ENCODE assay signal across 1 cellular context in genomic region chr3:170869645-170870593, GRCh38.
A peak's percentile ranks its signal among the peaks of the same experiment; 100 is the strongest.
TF ChIP-seq lines count a peak whose summit lies in the region.

Gene RPL22L1, minus strand, starts transcription at chr3:170870195. Its CDS starts 28 bp downstream, at chr3:170870167.

TF ChIP-seq in K562, 482 proteins besides CTCF, POLR2A, EP300 and RAD21 (continued from another document and continues in another):
- TF ChIP-seq USF1 (CRISPR knock-in tag; IDR thresholded peaks at IDR 0.05) (peak; percentile 88), ARID1B (IDR thresholded peaks at IDR 0.05) (peak; percentile 37; the same call in 1 of the 2 replicates), ZBTB1 (CRISPR knock-in tag; IDR thresholded peaks at IDR 0.05; ENCODE audit: borderline replicate concordance, low read depth) (no peak), THRB (CRISPR knock-in tag; conservative IDR thresholded peaks at IDR 0.05) (peak; percentile 73), IFI16 (CRISPR knock-in tag; IDR thresholded peaks at IDR 0.05) (no peak), TRIM25 (IDR thresholded peaks at IDR 0.05; ENCODE audit: borderline replicate concordance) (peak; percentile 80; the same call in 1 of the 2 replicates), CTBP1 (IDR thresholded peaks at IDR 0.05; ENCODE audit: borderline replicate concordance) (peak; percentile 88), KDM5B (IDR thresholded peaks at IDR 0.05; ENCODE audit: insufficient replicate concordance, low read depth, low read length) (peak; percentile 99), POLR2AphosphoS5 (IDR thresholded peaks at IDR 0.05; ENCODE audit: control insufficient read depth, insufficient read depth, low read depth, low read length) (peak; percentile 97), ETV5 (CRISPR knock-in tag; IDR thresholded peaks at IDR 0.05; ENCODE audit: low read depth) (peak; percentile 56; the same call in 1 of the 2 replicates), ZNF217 (CRISPR knock-in tag; IDR thresholded peaks at IDR 0.05) (no peak), ZNF696 (CRISPR knock-in tag; conservative IDR thresholded peaks at IDR 0.05) (no peak), ZEB2 (IDR thresholded peaks at IDR 0.05) (0 out of 2 replicates have a peak, but pooled peaks have one; percentile 26), RBBP5 (IDR thresholded peaks at IDR 0.05; ENCODE audit: borderline replicate concordance, insufficient read depth, low read length, poor library complexity, severe bottlenecking) (peak; percentile 84), MBD1 (CRISPR knock-in tag; IDR thresholded peaks at IDR 0.05) (no peak), ZNF407 (IDR thresholded peaks at IDR 0.05; ENCODE audit: low read depth) (no peak), ZFP36 (IDR thresholded peaks at IDR 0.05; ENCODE audit: low read depth, low read length, partially characterized antibody) (peak; percentile 8), ID3 (CRISPR knock-in tag; IDR thresholded peaks at IDR 0.05) (no peak), ID3 (tag; IDR thresholded peaks at IDR 0.05) (peak; percentile 45; the same call in 1 of the 2 replicates), E2F1 (CRISPR knock-in tag; IDR thresholded peaks at IDR 0.05) (peak; percentile 95), BCL6 (CRISPR knock-in tag; IDR thresholded peaks at IDR 0.05) (no peak), CCAR2 (IDR thresholded peaks at IDR 0.05; ENCODE audit: low read depth, low read length) (no peak), ZNF57 (CRISPR knock-in tag; IDR thresholded peaks at IDR 0.05) (no peak), IRF2 (CRISPR knock-in tag; IDR thresholded peaks at IDR 0.05) (no peak), TAL1 (IDR thresholded peaks at IDR 0.05) (no peak), BHLHE40 (IDR thresholded peaks at IDR 0.05; ENCODE audit: low read length) (peak; percentile 74), PHTF2 (CRISPR knock-in tag; IDR thresholded peaks at IDR 0.05) (0 out of 2 replicates have a peak, but pooled peaks have one; percentile 55), ELK3 (CRISPR knock-in tag; IDR thresholded peaks at IDR 0.05) (0 out of 2 replicates have a peak, but pooled peaks have one; percentile 8), TCF7L2 (IDR thresholded peaks at IDR 0.05; ENCODE audit: low read depth, low read length) (no peak), E2F8 (IDR thresholded peaks at IDR 0.05; ENCODE audit: low read depth, partially characterized antibody) (peak; percentile 41), SUPT5H (IDR thresholded peaks at IDR 0.05) (peak; percentile 99), FOXJ2 (tag; IDR thresholded peaks at IDR 0.05) (peak; percentile 27; the same call in 1 of the 2 replicates), PTRF (tag; IDR thresholded peaks at IDR 0.05) (no peak), ZNF224 (CRISPR knock-in tag; IDR thresholded peaks at IDR 0.05) (0 out of 2 replicates have a peak, but pooled peaks have one; percentile 39), EHMT2 (IDR thresholded peaks at IDR 0.05) (peak; percentile 65; the same call in 1 of the 2 replicates), SP1 (CRISPR knock-in tag; IDR thresholded peaks at IDR 0.05) (peak; percentile 76; the same call in 1 of the 2 replicates), ARHGAP35 (IDR thresholded peaks at IDR 0.05; ENCODE audit: partially characterized antibody) (no peak), THAP12 (CRISPR knock-in tag; IDR thresholded peaks at IDR 0.05) (0 out of 2 replicates have a peak, but pooled peaks have one; percentile 14)
